ENCODE assay signal across 10 cellular contexts in the genomic region with DNA sequence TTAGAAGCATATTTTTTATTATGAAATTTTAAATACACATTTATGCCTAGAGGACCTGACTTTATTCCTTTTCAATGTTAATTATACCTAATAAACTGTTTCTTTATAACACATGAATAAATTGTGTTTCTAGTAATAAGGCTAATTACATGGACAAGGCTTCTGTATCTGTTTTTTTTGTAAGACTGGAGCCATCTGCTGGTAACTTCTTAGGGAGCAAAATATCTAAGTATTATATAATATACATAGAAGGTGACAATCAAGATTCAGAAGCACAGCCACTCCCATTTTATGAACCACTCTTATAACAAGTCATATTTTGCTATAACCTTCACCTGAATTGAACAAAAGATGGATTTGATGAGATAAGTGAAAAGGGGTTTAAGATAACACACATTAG.
DNase-seq lines count a peak whose midpoint lies in the region; ATAC-seq and TF ChIP-seq lines count a peak whose summit lies in the region.
"Had no signal": no experiment of that assay in that cellular context is flagged by ENCODE, and none has a peak within 500 bp of the region (broad histone marks: within the 10 kb centered on the region; RNA-seq: fewer than 3 reads in every experiment).

No MANE protein-coding gene starts in this region.

- no peak for ATAC-seq in omental fat pad (ENCODE audit: low FRiP score)

- POLR2A ChIA-PET in RWPE1 (lab: Yijun Ruan, JAX; ENCODE audit: low non-redundant PET) = no interaction called here

- peak; percentile 61 for TF ChIP-seq CTCF in RWPE1 (conservative IDR thresholded peaks at IDR 0.05; ENCODE audit: low read depth)
- no peak for TF ChIP-seq CTCF in omental fat pad (IDR thresholded peaks at IDR 0.05)

- H3K27ac ChIP-seq in RWPE1 = no peak overlapping the region
- H3K27ac ChIP-seq: prostate gland had no signal

- CTCF ChIA-PET in RWPE1 (lab: Yijun Ruan, JAX) = interaction anchor here (0.6 to 2.1 kb wide), 4 partner anchors 14 to 46 kb away, joined by 3 to 11 read pairs (median 4); no protein-coding TSS in a partner anchor

- DNase-seq in DMS 273 (lab: John Stamatoyannopoulos, UW; ENCODE audit: unreplicated experiment) = peak; percentile 51
- DNase-seq in HT-29 (ENCODE audit: low spot score) = peak; percentile 46
- peak; percentile 32 for DNase-seq in RWPE1 (ENCODE audit: low spot score)
- peak; percentile 7 for DNase-seq in glomerular visceral epithelial cell (ENCODE audit: extremely low spot score)
- no peak for DNase-seq in anterior cingulate cortex (lab: John Stamatoyannopoulos, UW)
- no peak for DNase-seq in NCI-H446 treated with DMSO at 0.1 percent for 48 hours (lab: John Stamatoyannopoulos, UW)
- DNase-seq in inferior parietal cortex (ENCODE audit: extremely low spot score) = no peak
- DNase-seq in omental fat pad (ENCODE audit: low spot score) = no peak
- DNase-seq: SHP77 treated with DMSO at 0.1 percent for 48 hours had no signal

Comparison
In these comparisons a context has a peak if more than half of its experiments do, and no peak if none do; other contexts are left out.
1. DNase-seq: peak in DMS 273 (single experiment), HT-29 (single experiment), RWPE1 (single experiment) and glomerular visceral epithelial cell (single experiment); none in anterior cingulate cortex (0 of 58), NCI-H446 treated with DMSO at 0.1 percent for 48 hours (single experiment), inferior parietal cortex (single experiment) and omental fat pad (single experiment).